ENCODE assay signal across 1 cellular context in the genomic region with DNA sequence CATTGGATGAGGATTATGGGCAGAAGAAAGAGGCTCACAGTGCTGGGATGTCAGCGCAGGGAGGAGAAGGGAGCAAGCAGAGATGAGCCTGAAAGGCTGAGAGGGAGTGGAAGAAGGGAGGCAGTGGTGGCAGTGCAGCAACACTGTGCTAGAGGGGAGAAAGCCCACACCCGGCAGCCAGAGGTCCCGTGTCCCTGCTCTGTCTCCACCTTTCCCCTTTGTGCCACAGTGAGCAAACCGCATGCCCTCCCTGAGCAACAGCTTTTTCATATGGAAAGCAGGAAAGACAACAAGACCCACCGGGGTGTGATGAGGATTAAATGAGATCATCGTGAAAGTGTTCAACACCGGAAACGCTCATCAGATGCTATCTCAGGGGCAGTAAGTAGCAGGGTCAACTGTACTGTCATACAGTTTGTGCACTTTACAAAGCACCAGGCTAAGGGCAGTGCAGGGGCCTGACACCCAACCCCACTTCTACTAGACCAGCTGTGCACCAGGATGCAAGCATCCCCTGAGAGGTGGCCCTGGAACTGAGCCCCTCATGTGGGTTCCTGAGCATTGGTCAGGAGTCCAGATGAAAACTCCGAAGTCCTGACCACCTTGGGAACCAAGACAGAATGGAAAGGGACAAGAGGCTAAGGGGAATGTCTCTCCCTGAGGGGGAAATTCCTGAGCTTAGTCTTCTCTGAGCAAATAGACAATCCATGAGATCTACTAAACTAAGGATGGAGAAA.
TF ChIP-seq lines count a peak whose summit lies in the region.

No MANE protein-coding gene starts in this region.

TF ChIP-seq in K562, 482 proteins besides CTCF, POLR2A, EP300 and RAD21 (continued from another document):
- TF ChIP-seq, protein P1, sequence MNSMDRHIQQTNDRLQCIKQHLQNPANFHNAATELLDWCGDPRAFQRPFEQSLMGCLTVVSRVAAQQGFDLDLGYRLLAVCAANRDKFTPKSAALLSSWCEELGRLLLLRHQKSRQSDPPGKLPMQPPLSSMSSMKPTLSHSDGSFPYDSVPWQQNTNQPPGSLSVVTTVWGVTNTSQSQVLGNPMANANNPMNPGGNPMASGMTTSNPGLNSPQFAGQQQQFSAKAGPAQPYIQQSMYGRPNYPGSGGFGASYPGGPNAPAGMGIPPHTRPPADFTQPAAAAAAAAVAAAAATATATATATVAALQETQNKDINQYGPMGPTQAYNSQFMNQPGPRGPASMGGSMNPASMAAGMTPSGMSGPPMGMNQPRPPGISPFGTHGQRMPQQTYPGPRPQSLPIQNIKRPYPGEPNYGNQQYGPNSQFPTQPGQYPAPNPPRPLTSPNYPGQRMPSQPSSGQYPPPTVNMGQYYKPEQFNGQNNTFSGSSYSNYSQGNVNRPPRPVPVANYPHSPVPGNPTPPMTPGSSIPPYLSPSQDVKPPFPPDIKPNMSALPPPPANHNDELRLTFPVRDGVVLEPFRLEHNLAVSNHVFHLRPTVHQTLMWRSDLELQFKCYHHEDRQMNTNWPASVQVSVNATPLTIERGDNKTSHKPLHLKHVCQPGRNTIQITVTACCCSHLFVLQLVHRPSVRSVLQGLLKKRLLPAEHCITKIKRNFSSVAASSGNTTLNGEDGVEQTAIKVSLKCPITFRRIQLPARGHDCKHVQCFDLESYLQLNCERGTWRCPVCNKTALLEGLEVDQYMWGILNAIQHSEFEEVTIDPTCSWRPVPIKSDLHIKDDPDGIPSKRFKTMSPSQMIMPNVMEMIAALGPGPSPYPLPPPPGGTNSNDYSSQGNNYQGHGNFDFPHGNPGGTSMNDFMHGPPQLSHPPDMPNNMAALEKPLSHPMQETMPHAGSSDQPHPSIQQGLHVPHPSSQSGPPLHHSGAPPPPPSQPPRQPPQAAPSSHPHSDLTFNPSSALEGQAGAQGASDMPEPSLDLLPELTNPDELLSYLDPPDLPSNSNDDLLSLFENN (IDR thresholded peaks at IDR 0.05; ENCODE audit: low read depth in 2 of 2, low read length in 2 of 2): no peak
- TF ChIP-seq, protein P2, sequence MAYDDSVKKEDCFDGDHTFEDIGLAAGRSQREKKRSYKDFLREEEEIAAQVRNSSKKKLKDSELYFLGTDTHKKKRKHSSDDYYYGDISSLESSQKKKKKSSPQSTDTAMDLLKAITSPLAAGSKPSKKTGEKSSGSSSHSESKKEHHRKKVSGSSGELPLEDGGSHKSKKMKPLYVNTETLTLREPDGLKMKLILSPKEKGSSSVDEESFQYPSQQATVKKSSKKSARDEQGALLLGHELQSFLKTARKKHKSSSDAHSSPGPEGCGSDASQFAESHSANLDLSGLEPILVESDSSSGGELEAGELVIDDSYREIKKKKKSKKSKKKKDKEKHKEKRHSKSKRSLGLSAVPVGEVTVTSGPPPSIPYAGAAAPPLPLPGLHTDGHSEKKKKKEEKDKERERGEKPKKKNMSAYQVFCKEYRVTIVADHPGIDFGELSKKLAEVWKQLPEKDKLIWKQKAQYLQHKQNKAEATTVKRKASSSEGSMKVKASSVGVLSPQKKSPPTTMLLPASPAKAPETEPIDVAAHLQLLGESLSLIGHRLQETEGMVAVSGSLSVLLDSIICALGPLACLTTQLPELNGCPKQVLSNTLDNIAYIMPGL (CRISPR knock-in tag; IDR thresholded peaks at IDR 0.05): no peak
- TF ChIP-seq SRF (CRISPR knock-in tag; IDR thresholded peaks at IDR 0.05) (no peak), SMARCA5 (IDR thresholded peaks at IDR 0.05) (peak; percentile 69; the same call in 1 of the 2 replicates), TAF1 (IDR thresholded peaks at IDR 0.05; ENCODE audit: control insufficient read depth, extremely low read depth, insufficient read depth, low read length, severe bottlenecking) (no peak), HDAC8 (tag; IDR thresholded peaks at IDR 0.05) (no peak), C11orf30 (IDR thresholded peaks at IDR 0.05; ENCODE audit: low read depth) (no peak), JUND (IDR thresholded peaks at IDR 0.05; ENCODE audit: borderline replicate concordance, low read depth, low read length) (peak; percentile 75; the same call in 1 of the 2 replicates), JUND (tag; IDR thresholded peaks at IDR 0.05; ENCODE audit: borderline replicate concordance, low read depth, low read length) (peak; percentile 65; the same call in 1 of the 3 replicates), ZNF57 (CRISPR knock-in tag; IDR thresholded peaks at IDR 0.05) (no peak), GABPA (tag; conservative IDR thresholded peaks at IDR 0.05; ENCODE audit: low read depth) (peak; percentile 75), ARNT (IDR thresholded peaks at IDR 0.05) (no peak), PYGO2 (tag; IDR thresholded peaks at IDR 0.05) (no peak), NR2F6 (CRISPR knock-in tag; IDR thresholded peaks at IDR 0.05) (no peak), TOE1 (IDR thresholded peaks at IDR 0.05; ENCODE audit: borderline replicate concordance) (no peak), TOE1 (CRISPR knock-in tag; IDR thresholded peaks at IDR 0.05; ENCODE audit: borderline replicate concordance, low read depth) (no peak), XRCC5 (IDR thresholded peaks at IDR 0.05; ENCODE audit: low read depth, low read length) (no peak), ETV5 (CRISPR knock-in tag; IDR thresholded peaks at IDR 0.05; ENCODE audit: low read depth) (0 out of 2 replicates have a peak, but pooled peaks have one; percentile 28), ZBTB1 (CRISPR knock-in tag; IDR thresholded peaks at IDR 0.05; ENCODE audit: borderline replicate concordance, low read depth) (0 out of 2 replicates have a peak, but pooled peaks have one; percentile 17), ZNF354B (CRISPR knock-in tag; IDR thresholded peaks at IDR 0.05) (no peak), POLR2B (IDR thresholded peaks at IDR 0.05; ENCODE audit: low read depth, partially characterized antibody) (no peak), RB1 (IDR thresholded peaks at IDR 0.05; ENCODE audit: low read depth) (no peak), MCM3 (IDR thresholded peaks at IDR 0.05) (no peak), BRD9 (IDR thresholded peaks at IDR 0.05; ENCODE audit: low read depth, partially characterized antibody) (peak; percentile 86), ZNF785 (CRISPR knock-in tag; IDR thresholded peaks at IDR 0.05) (no peak), SP1 (CRISPR knock-in tag; IDR thresholded peaks at IDR 0.05) (peak; percentile 9; the same call in 1 of the 2 replicates), NR2C2 (CRISPR knock-in tag; IDR thresholded peaks at IDR 0.05) (0 out of 2 replicates have a peak, but pooled peaks have one; percentile 17), NR2C2 (tag; IDR thresholded peaks at IDR 0.05) (peak; percentile 84), FOXK1 (CRISPR knock-in tag; IDR thresholded peaks at IDR 0.05; ENCODE audit: borderline replicate concordance) (no peak), KAT7 (CRISPR knock-in tag; IDR thresholded peaks at IDR 0.05; ENCODE audit: borderline replicate concordance) (0 out of 2 replicates have a peak, but pooled peaks have one; percentile 67), GATAD2A (IDR thresholded peaks at IDR 0.05) (no peak), SP2 (IDR thresholded peaks at IDR 0.05; ENCODE audit: extremely low read depth, low read depth, low read length, poor library complexity, severe bottlenecking) (no peak)
- TF ChIP-seq, protein P3, sequence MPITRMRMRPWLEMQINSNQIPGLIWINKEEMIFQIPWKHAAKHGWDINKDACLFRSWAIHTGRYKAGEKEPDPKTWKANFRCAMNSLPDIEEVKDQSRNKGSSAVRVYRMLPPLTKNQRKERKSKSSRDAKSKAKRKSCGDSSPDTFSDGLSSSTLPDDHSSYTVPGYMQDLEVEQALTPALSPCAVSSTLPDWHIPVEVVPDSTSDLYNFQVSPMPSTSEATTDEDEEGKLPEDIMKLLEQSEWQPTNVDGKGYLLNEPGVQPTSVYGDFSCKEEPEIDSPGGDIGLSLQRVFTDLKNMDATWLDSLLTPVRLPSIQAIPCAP (CRISPR knock-in tag; IDR thresholded peaks at IDR 0.05; ENCODE audit: borderline replicate concordance): no peak
- TF ChIP-seq, protein P4, sequence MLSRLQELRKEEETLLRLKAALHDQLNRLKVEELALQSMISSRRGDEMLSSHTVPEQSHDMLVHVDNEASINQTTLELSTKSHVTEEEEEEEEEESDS (CRISPR knock-in tag; IDR thresholded peaks at IDR 0.05): no peak
- TF ChIP-seq, protein P5, sequence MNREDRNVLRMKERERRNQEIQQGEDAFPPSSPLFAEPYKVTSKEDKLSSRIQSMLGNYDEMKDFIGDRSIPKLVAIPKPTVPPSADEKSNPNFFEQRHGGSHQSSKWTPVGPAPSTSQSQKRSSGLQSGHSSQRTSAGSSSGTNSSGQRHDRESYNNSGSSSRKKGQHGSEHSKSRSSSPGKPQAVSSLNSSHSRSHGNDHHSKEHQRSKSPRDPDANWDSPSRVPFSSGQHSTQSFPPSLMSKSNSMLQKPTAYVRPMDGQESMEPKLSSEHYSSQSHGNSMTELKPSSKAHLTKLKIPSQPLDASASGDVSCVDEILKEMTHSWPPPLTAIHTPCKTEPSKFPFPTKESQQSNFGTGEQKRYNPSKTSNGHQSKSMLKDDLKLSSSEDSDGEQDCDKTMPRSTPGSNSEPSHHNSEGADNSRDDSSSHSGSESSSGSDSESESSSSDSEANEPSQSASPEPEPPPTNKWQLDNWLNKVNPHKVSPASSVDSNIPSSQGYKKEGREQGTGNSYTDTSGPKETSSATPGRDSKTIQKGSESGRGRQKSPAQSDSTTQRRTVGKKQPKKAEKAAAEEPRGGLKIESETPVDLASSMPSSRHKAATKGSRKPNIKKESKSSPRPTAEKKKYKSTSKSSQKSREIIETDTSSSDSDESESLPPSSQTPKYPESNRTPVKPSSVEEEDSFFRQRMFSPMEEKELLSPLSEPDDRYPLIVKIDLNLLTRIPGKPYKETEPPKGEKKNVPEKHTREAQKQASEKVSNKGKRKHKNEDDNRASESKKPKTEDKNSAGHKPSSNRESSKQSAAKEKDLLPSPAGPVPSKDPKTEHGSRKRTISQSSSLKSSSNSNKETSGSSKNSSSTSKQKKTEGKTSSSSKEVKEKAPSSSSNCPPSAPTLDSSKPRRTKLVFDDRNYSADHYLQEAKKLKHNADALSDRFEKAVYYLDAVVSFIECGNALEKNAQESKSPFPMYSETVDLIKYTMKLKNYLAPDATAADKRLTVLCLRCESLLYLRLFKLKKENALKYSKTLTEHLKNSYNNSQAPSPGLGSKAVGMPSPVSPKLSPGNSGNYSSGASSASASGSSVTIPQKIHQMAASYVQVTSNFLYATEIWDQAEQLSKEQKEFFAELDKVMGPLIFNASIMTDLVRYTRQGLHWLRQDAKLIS (CRISPR knock-in tag; IDR thresholded peaks at IDR 0.05): 0 out of 2 replicates have a peak, but pooled peaks have one; percentile 30
- TF ChIP-seq, protein P6, sequence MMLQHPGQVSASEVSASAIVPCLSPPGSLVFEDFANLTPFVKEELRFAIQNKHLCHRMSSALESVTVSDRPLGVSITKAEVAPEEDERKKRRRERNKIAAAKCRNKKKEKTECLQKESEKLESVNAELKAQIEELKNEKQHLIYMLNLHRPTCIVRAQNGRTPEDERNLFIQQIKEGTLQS (IDR thresholded peaks at IDR 0.05): peak; percentile 81
- TF ChIP-seq, protein P6 (CRISPR knock-in tag; conservative IDR thresholded peaks at IDR 0.05): no peak
- TF ChIP-seq, protein P7, sequence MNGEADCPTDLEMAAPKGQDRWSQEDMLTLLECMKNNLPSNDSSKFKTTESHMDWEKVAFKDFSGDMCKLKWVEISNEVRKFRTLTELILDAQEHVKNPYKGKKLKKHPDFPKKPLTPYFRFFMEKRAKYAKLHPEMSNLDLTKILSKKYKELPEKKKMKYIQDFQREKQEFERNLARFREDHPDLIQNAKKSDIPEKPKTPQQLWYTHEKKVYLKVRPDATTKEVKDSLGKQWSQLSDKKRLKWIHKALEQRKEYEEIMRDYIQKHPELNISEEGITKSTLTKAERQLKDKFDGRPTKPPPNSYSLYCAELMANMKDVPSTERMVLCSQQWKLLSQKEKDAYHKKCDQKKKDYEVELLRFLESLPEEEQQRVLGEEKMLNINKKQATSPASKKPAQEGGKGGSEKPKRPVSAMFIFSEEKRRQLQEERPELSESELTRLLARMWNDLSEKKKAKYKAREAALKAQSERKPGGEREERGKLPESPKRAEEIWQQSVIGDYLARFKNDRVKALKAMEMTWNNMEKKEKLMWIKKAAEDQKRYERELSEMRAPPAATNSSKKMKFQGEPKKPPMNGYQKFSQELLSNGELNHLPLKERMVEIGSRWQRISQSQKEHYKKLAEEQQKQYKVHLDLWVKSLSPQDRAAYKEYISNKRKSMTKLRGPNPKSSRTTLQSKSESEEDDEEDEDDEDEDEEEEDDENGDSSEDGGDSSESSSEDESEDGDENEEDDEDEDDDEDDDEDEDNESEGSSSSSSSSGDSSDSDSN (IDR thresholded peaks at IDR 0.05; ENCODE audit: borderline replicate concordance in 1 of 2, low read depth in 2 of 2, low read length in 2 of 2): no peak
- TF ChIP-seq, protein P8, sequence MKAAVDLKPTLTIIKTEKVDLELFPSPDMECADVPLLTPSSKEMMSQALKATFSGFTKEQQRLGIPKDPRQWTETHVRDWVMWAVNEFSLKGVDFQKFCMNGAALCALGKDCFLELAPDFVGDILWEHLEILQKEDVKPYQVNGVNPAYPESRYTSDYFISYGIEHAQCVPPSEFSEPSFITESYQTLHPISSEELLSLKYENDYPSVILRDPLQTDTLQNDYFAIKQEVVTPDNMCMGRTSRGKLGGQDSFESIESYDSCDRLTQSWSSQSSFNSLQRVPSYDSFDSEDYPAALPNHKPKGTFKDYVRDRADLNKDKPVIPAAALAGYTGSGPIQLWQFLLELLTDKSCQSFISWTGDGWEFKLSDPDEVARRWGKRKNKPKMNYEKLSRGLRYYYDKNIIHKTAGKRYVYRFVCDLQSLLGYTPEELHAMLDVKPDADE (conservative IDR thresholded peaks at IDR 0.05; ENCODE audit: control insufficient read depth, low read depth, low read length): no peak
- TF ChIP-seq, protein P9, sequence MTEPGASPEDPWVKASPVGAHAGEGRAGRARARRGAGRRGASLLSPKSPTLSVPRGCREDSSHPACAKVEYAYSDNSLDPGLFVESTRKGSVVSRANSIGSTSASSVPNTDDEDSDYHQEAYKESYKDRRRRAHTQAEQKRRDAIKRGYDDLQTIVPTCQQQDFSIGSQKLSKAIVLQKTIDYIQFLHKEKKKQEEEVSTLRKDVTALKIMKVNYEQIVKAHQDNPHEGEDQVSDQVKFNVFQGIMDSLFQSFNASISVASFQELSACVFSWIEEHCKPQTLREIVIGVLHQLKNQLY (CRISPR knock-in tag; conservative IDR thresholded peaks at IDR 0.05): no peak
